In the genomic region with DNA sequence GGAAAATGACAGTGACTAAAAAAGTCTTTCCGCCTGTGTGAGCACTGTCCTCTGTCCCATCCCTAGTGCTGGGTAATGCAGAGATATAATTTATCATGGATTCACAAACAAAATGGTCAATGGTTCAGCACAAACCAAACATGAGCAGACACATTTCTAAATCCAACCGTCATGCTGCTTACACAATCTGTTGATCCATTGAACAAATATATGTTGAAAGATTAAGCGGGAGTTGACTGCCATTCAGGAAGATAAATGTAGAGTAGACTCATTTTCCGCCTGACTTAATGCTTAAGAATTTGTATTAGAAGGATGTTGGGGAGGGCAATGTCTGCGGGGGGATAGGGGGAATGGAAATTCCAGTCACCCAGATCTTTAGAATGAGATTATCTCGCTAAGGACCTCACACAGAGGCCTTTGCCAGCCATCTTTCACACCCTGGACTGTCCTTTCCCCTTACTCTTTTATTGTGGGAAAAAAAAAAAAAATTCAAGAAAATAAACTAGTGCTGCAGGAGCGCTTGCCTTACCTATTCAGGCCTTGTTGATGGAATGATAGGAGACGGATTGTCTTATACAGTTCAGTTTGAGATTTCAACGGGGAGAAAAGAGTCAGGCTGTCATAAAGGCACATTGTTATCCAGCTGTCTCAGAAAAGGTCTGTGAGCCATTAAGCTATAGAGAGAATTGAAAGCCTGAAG, we compare ENCODE assay signal across 12 cellular contexts.
A peak's percentile ranks its signal among the peaks of the same experiment; 100 is the strongest.
DNase-seq lines count a peak whose midpoint lies in the region; ATAC-seq and TF ChIP-seq lines count a peak whose summit lies in the region.
"Had no signal": no experiment of that assay in that cellular context is flagged by ENCODE, and none has a peak within 500 bp of the region (broad histone marks: within the 10 kb centered on the region; RNA-seq: fewer than 3 reads in every experiment).

No MANE protein-coding gene starts in this region.

- TF ChIP-seq CTCF in MCF 10A (IDR thresholded peaks at IDR 0.05; ENCODE audit: unreplicated experiment) (no peak), breast epithelium (IDR thresholded peaks at IDR 0.05) (no peak), Panc1 (IDR thresholded peaks at IDR 0.05) (no peak), fibroblast of pulmonary artery (IDR thresholded peaks at IDR 0.05; ENCODE audit: low read length, missing control alignments) (no peak)

- H3K36me3 Mint-ChIP-seq in MCF 10A (ENCODE audit: insufficient read depth, unreplicated experiment), result no peaks in the 10 kb centered on the region
- H3K36me3 Mint-ChIP-seq in activated CD4-positive, alpha-beta T cell treated with anti-CD3 and anti-CD28 coated beads, Interleukin-2, amount 10 ng/mL, durations not matched to agents 24 days and 14 days (ENCODE audit: low read depth), result no peaks in the 10 kb centered on the region
- H3K36me3 Mint-ChIP-seq: mesothelial cell of epicardium had no signal

- POLR2A ChIA-PET in MCF 10A (lab: Yijun Ruan, JAX) (interaction anchor here (1.2 kb wide), 1 partner anchor 52 kb away, joined by 3 read pairs; no protein-coding TSS in a partner anchor), Panc1 (lab: Charles Lee) (no interaction called here)

- no peaks in the 10 kb centered on the region for H3K9me3 Mint-ChIP-seq in MCF 10A (ENCODE audit: unreplicated experiment)
- H3K9me3 Mint-ChIP-seq in activated CD4-positive, alpha-beta T cell treated with anti-CD3 and anti-CD28 coated beads, Interleukin-2, amount 10 ng/mL, durations not matched to agents 24 days and 14 days, result no peaks in the 10 kb centered on the region
- H3K9me3 Mint-ChIP-seq: mesothelial cell of epicardium had no signal

- H3K4me3 ChIP-seq in breast epithelium (no peak overlapping the region), Panc1 (ENCODE audit: low read depth in 2 of 2, low read length in 2 of 2) (no peak overlapping the region), fibroblast of pulmonary artery (replicated peaks; ENCODE audit: low read depth, low read length) (no peak overlapping the region), aorta (ENCODE audit: low read length in 2 of 2) (no peak overlapping the region)
- H3K4me3 ChIP-seq: colonic mucosa had no signal

- no peaks in the 10 kb centered on the region for H3K4me1 Mint-ChIP-seq in MCF 10A (ENCODE audit: insufficient read depth, unreplicated experiment)
- H3K4me1 Mint-ChIP-seq in activated CD4-positive, alpha-beta T cell treated with anti-CD3 and anti-CD28 coated beads, Interleukin-2, amount 10 ng/mL, durations not matched to agents 24 days and 14 days, result no peaks in the 10 kb centered on the region
- H3K4me1 Mint-ChIP-seq: activated CD4-positive, alpha-beta T cell treated with anti-CD3 and anti-CD28 coated beads for 36 hours had no signal

- H3K4me1 ChIP-seq in breast epithelium (no peaks in the 10 kb centered on the region), Panc1 (ENCODE audit: control insufficient read depth, insufficient read depth, low read length) (no peaks in the 10 kb centered on the region), aorta (ENCODE audit: control insufficient read depth in 1 of 2, insufficient read depth in 2 of 2, low read length in 2 of 2) (no peaks in the 10 kb centered on the region)
- H3K4me1 ChIP-seq: colonic mucosa had no signal

- intact Hi-C loops in MCF 10A (cut with micrococcal nuclease) (loop anchor here (10.0 kb wide), 1 partner anchor 431 kb away; no protein-coding TSS in a partner anchor), breast epithelium (cut with DNase I; ENCODE audit: low total_unique reads) (no loop called here), Panc1 (cut with micrococcal nuclease; ENCODE audit: unreplicated experiment) (no loop called here), aorta (cut with DNase I) (no loop called here)
- intact Hi-C loops in activated CD4-positive, alpha-beta T cell treated with anti-CD3 and anti-CD28 coated beads, Interleukin-2, amount 10 ng/mL, durations not matched to agents 24 days and 14 days (cut with micrococcal nuclease), result no loop called here

- in situ Hi-C loops in Panc1 (cut with HindIII; ENCODE audit: low pct_unique_long_range_greater_than_20kb, low sequenced_read_pairs), result no loop called here

- WGBS in aorta, 2 donors, result 84 to 85% methylated on average over 9 of the region's 9 CpGs

- no peak overlapping the region for H3K4me3 Mint-ChIP-seq in MCF 10A (ENCODE audit: unreplicated experiment)
- no peak overlapping the region for H3K4me3 Mint-ChIP-seq in activated CD4-positive, alpha-beta T cell treated with anti-CD3 and anti-CD28 coated beads, Interleukin-2, amount 10 ng/mL, durations not matched to agents 24 days and 14 days
- H3K4me3 Mint-ChIP-seq: activated CD4-positive, alpha-beta T cell treated with anti-CD3 and anti-CD28 coated beads for 36 hours; mesothelial cell of epicardium had no signal

- ATAC-seq in Panc1 (peak; percentile 26; the same call in 1 of the 2 replicates), aorta (ENCODE audit: low FRiP score) (no peak)
- ATAC-seq: activated CD4-positive, alpha-beta T cell treated with anti-CD3 and anti-CD28 coated beads for 36 hours had no signal

- DNase-seq in MCF 10A (ENCODE audit: unreplicated experiment), result peak; percentile 81
- no peak for DNase-seq in breast epithelium (ENCODE audit: low spot score in 2 of 2)
- peak; percentile 77 for DNase-seq in Panc1 (ENCODE audit: low read depth, low spot score)
- DNase-seq in fibroblast of pulmonary artery (ENCODE audit: low read depth), result peak; percentile 91
- no peak for DNase-seq in aorta
- DNase-seq in NOMO-1 (lab: John Stamatoyannopoulos, UW; ENCODE audit: unreplicated experiment in 2 of 2), result no peak
- DNase-seq in NK-92 treated with Interleukin-12 subunit alpha and Interleukin-12 subunit beta, amount 100 ng/mL, for 24 hours (lab: John Stamatoyannopoulos, UW), result no peak
- no peak for DNase-seq in activated CD4-positive, alpha-beta T cell treated with anti-CD3 and anti-CD28 coated beads, Interleukin-2, amount 10 ng/mL, durations not matched to agents 24 days and 14 days
- DNase-seq: activated CD4-positive, alpha-beta T cell treated with anti-CD3 and anti-CD28 coated beads for 36 hours; colonic mucosa; DND-41 had no signal

- H3K27me3 ChIP-seq in breast epithelium (no peaks in the 10 kb centered on the region), Panc1 (ENCODE audit: control insufficient read depth, insufficient read depth, low read length) (no peaks in the 10 kb centered on the region), aorta (ENCODE audit: control insufficient read depth in 1 of 2, insufficient read depth in 2 of 2, low read length in 1 of 2) (no peaks in the 10 kb centered on the region)
- H3K27me3 ChIP-seq: colonic mucosa had no signal

- BruUV-seq in MCF 10A (replicated peaks; lab: Mats Ljungman, UMichigan) (no TSS peak), Panc1 (replicated peaks; lab: Mats Ljungman, UMichigan) (no TSS peak)

- CTCF ChIA-PET in MCF 10A (lab: Yijun Ruan, JAX) (interaction anchor here (0.6 to 1.6 kb wide), 2 partner anchors 13 to 594 kb away, joined by 3 to 5 read pairs; no protein-coding TSS in a partner anchor), Panc1 (lab: Charles Lee) (no interaction called here)

- H3K27ac Mint-ChIP-seq in MCF 10A (ENCODE audit: low read depth, unreplicated experiment), result no peak overlapping the region
- no peak overlapping the region for H3K27ac Mint-ChIP-seq in activated CD4-positive, alpha-beta T cell treated with anti-CD3 and anti-CD28 coated beads, Interleukin-2, amount 10 ng/mL, durations not matched to agents 24 days and 14 days
- H3K27ac Mint-ChIP-seq: activated CD4-positive, alpha-beta T cell treated with anti-CD3 and anti-CD28 coated beads for 36 hours; mesothelial cell of epicardium had no signal

- H3K27ac ChIP-seq in breast epithelium, result no peak overlapping the region
- no peak overlapping the region for H3K27ac ChIP-seq in Panc1 (ENCODE audit: low read length)
- no peak overlapping the region for H3K27ac ChIP-seq in aorta (ENCODE audit: low read depth in 1 of 2, low read length in 2 of 2)
- H3K27ac ChIP-seq: colonic mucosa had no signal

- H3K36me3 ChIP-seq in breast epithelium, result no peaks in the 10 kb centered on the region
- no peaks in the 10 kb centered on the region for H3K36me3 ChIP-seq in Panc1 (ENCODE audit: control insufficient read depth, insufficient read depth, low read length)
- no peaks in the 10 kb centered on the region for H3K36me3 ChIP-seq in aorta (ENCODE audit: control insufficient read depth in 1 of 2, insufficient read depth in 2 of 2, low read length in 1 of 2)
- H3K36me3 ChIP-seq: colonic mucosa had no signal

- no peaks in the 10 kb centered on the region for H3K27me3 Mint-ChIP-seq in MCF 10A (ENCODE audit: insufficient read depth, unreplicated experiment)
- no peaks in the 10 kb centered on the region for H3K27me3 Mint-ChIP-seq in activated CD4-positive, alpha-beta T cell treated with anti-CD3 and anti-CD28 coated beads, Interleukin-2, amount 10 ng/mL, durations not matched to agents 24 days and 14 days
- H3K27me3 Mint-ChIP-seq: activated CD4-positive, alpha-beta T cell treated with anti-CD3 and anti-CD28 coated beads for 36 hours had no signal

- no peak for TF ChIP-seq POLR2A in breast epithelium (IDR thresholded peaks at IDR 0.05)

- no peaks in the 10 kb centered on the region for H3K9me3 ChIP-seq in breast epithelium
- H3K9me3 ChIP-seq in Panc1 (ENCODE audit: control insufficient read depth, insufficient read depth, low read depth, low read length), result no peaks in the 10 kb centered on the region
- no peaks in the 10 kb centered on the region for H3K9me3 ChIP-seq in aorta (ENCODE audit: control insufficient read depth, low read length)
- H3K9me3 ChIP-seq: colonic mucosa had no signal

Comparison
In these comparisons a context has a peak if more than half of its experiments do, and no peak if none do; other contexts are left out.
1. DNase-seq: peak in MCF 10A (single experiment), Panc1 (single experiment) and fibroblast of pulmonary artery (single experiment); none in breast epithelium (0 of 2), aorta (0 of 2), NOMO-1 (0 of 2), NK-92 treated with Interleukin-12 subunit alpha and Interleukin-12 subunit beta, amount 100 ng/mL, for 24 hours (single experiment) and activated CD4-positive, alpha-beta T cell treated with anti-CD3 and anti-CD28 coated beads, Interleukin-2, amount 10 ng/mL, durations not matched to agents 24 days and 14 days (single experiment).